In genomic region chr16:30761928-30762902, GRCh38 we compare ENCODE assay signal across 1 cellular context.
TF ChIP-seq lines count a peak whose summit lies in the region.

Gene CFAP119 (minus strand): TSS chr16:30762062. CDS start chr16:30761748, 314 bp downstream.
Gene RNF40 (plus strand): TSS chr16:30762322. CDS start chr16:30762546, 224 bp downstream.

TF ChIP-seq in K562, 482 proteins besides CTCF, POLR2A, EP300 and RAD21 (continued from another document):
- TF ChIP-seq, protein P1, sequence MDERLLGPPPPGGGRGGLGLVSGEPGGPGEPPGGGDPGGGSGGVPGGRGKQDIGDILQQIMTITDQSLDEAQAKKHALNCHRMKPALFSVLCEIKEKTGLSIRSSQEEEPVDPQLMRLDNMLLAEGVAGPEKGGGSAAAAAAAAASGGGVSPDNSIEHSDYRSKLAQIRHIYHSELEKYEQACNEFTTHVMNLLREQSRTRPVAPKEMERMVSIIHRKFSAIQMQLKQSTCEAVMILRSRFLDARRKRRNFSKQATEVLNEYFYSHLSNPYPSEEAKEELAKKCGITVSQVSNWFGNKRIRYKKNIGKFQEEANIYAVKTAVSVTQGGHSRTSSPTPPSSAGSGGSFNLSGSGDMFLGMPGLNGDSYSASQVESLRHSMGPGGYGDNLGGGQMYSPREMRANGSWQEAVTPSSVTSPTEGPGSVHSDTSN (CRISPR knock-in tag; IDR thresholded peaks at IDR 0.05; ENCODE audit: low read depth): no peak
- TF ChIP-seq, protein P1 (tag; conservative IDR thresholded peaks at IDR 0.05; ENCODE audit: low read depth): no peak
- TF ChIP-seq MTA1 (IDR thresholded peaks at IDR 0.05; ENCODE audit: borderline replicate concordance): no peak
- TF ChIP-seq PHTF2 (CRISPR knock-in tag; IDR thresholded peaks at IDR 0.05): no peak
- peak; percentile 79 for TF ChIP-seq CXXC5 (CRISPR knock-in tag; IDR thresholded peaks at IDR 0.05)
- peak; percentile 18 for TF ChIP-seq SMAD1 (IDR thresholded peaks at IDR 0.05; ENCODE audit: low read depth, low read length, partially characterized antibody)
- TF ChIP-seq HEY1 (CRISPR knock-in tag; IDR thresholded peaks at IDR 0.05; ENCODE audit: borderline replicate concordance): no peak
- no peak for TF ChIP-seq KLF1 (tag; IDR thresholded peaks at IDR 0.05)
- no peak for TF ChIP-seq HNRNPL (IDR thresholded peaks at IDR 0.05; ENCODE audit: low read depth, low read length)
- TF ChIP-seq TSC22D4 (tag; IDR thresholded peaks at IDR 0.05): no peak
- TF ChIP-seq ASH1L (IDR thresholded peaks at IDR 0.05; ENCODE audit: borderline replicate concordance, low read depth, partially characterized antibody): no peak
- no peak for TF ChIP-seq ZNF232 (CRISPR knock-in tag; IDR thresholded peaks at IDR 0.05)
- TF ChIP-seq POLR2B (IDR thresholded peaks at IDR 0.05; ENCODE audit: low read depth, partially characterized antibody): peak; percentile 68
- TF ChIP-seq FOXJ2 (tag; IDR thresholded peaks at IDR 0.05): no peak
- TF ChIP-seq SIX5 (IDR thresholded peaks at IDR 0.05; ENCODE audit: borderline replicate concordance in 1 of 2, insufficient read depth in 1 of 2, low read depth in 1 of 2, low read length in 2 of 2): no peak
- TF ChIP-seq SMARCB1 (IDR thresholded peaks at IDR 0.05; ENCODE audit: insufficient read length, low read depth): no peak
- TF ChIP-seq ELF2 (CRISPR knock-in tag; IDR thresholded peaks at IDR 0.05): no peak
- no peak for TF ChIP-seq CREBBP (IDR thresholded peaks at IDR 0.05; ENCODE audit: low read depth, low read length)
- no peak for TF ChIP-seq SMC3 (conservative IDR thresholded peaks at IDR 0.05; ENCODE audit: insufficient read depth, low read depth, low read length)
- TF ChIP-seq E2F1 (CRISPR knock-in tag; IDR thresholded peaks at IDR 0.05): no peak
- no peak for TF ChIP-seq HNRNPUL1 (IDR thresholded peaks at IDR 0.05; ENCODE audit: low read length)
- no peak for TF ChIP-seq SFPQ (IDR thresholded peaks at IDR 0.05; ENCODE audit: low read depth, low read length)
- TF ChIP-seq BCOR (IDR thresholded peaks at IDR 0.05): no peak
- TF ChIP-seq TEAD2 (tag; IDR thresholded peaks at IDR 0.05): no peak
- peak; percentile 81 for TF ChIP-seq CEBPB (tag; IDR thresholded peaks at IDR 0.05)
- TF ChIP-seq HDAC2 (IDR thresholded peaks at IDR 0.05): peak; percentile 85
- no peak for TF ChIP-seq ZNF717 (CRISPR knock-in tag; IDR thresholded peaks at IDR 0.05)
- no peak for TF ChIP-seq CCAR2 (IDR thresholded peaks at IDR 0.05; ENCODE audit: low read depth, low read length)
- TF ChIP-seq ZNF449 (CRISPR knock-in tag; IDR thresholded peaks at IDR 0.05): no peak
- TF ChIP-seq ZNF766 (CRISPR knock-in tag; conservative IDR thresholded peaks at IDR 0.05): no peak
- TF ChIP-seq CHCHD3 (CRISPR knock-in tag; IDR thresholded peaks at IDR 0.05): no peak
- no peak for TF ChIP-seq ZNF551 (CRISPR knock-in tag; IDR thresholded peaks at IDR 0.05)
- TF ChIP-seq E2F3 (CRISPR knock-in tag; IDR thresholded peaks at IDR 0.05): 0 out of 2 replicates have a peak, but pooled peaks have one; percentile 40
- TF ChIP-seq SRF (CRISPR knock-in tag; IDR thresholded peaks at IDR 0.05): no peak
- TF ChIP-seq E2F8 (IDR thresholded peaks at IDR 0.05; ENCODE audit: low read depth, partially characterized antibody): peak; percentile 78
- TF ChIP-seq ZNF212 (CRISPR knock-in tag; IDR thresholded peaks at IDR 0.05): no peak
- TF ChIP-seq, protein P2, sequence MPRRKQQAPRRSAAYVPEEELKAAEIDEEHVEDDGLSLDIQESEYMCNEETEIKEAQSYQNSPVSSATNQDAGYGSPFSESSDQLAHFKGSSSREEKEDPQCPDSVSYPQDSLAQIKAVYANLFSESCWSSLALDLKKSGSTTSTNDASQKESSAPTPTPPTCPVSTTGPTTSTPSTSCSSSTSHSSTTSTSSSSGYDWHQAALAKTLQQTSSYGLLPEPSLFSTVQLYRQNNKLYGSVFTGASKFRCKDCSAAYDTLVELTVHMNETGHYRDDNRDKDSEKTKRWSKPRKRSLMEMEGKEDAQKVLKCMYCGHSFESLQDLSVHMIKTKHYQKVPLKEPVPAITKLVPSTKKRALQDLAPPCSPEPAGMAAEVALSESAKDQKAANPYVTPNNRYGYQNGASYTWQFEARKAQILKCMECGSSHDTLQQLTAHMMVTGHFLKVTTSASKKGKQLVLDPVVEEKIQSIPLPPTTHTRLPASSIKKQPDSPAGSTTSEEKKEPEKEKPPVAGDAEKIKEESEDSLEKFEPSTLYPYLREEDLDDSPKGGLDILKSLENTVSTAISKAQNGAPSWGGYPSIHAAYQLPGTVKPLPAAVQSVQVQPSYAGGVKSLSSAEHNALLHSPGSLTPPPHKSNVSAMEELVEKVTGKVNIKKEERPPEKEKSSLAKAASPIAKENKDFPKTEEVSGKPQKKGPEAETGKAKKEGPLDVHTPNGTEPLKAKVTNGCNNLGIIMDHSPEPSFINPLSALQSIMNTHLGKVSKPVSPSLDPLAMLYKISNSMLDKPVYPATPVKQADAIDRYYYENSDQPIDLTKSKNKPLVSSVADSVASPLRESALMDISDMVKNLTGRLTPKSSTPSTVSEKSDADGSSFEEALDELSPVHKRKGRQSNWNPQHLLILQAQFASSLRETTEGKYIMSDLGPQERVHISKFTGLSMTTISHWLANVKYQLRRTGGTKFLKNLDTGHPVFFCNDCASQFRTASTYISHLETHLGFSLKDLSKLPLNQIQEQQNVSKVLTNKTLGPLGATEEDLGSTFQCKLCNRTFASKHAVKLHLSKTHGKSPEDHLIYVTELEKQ (CRISPR knock-in tag; IDR thresholded peaks at IDR 0.05): no peak
- no peak for TF ChIP-seq RBM39 (optimal IDR thresholded peaks at IDR 0.05; ENCODE audit: low read depth, low read length)
- no peak for TF ChIP-seq NR1H2 (CRISPR knock-in tag; IDR thresholded peaks at IDR 0.05)
- TF ChIP-seq PTRF (tag; IDR thresholded peaks at IDR 0.05): no peak
- no peak for TF ChIP-seq ZNF584 (CRISPR knock-in tag; IDR thresholded peaks at IDR 0.05; ENCODE audit: low read depth)
- TF ChIP-seq NCOR1 (IDR thresholded peaks at IDR 0.05): no peak
- no peak for TF ChIP-seq ETS2 (tag; IDR thresholded peaks at IDR 0.05; ENCODE audit: borderline replicate concordance, poor library complexity, severe bottlenecking)
- no peak for TF ChIP-seq PHF21A (IDR thresholded peaks at IDR 0.05; ENCODE audit: borderline replicate concordance, low read depth)
TF ChIP-seq in K562: peak in this region for 99.
